In genomic region chr5:147485046-147485445, GRCh38 we compare ENCODE assay signal across 1 cellular context.
TF ChIP-seq lines count a peak whose summit lies in the region.

No MANE protein-coding gene starts in this region.

TF ChIP-seq in SK-N-SH treated with all-trans-retinoic acid at 6 μM for 48 hours, 23 proteins besides CTCF, POLR2A, EP300 and RAD21 (continued from another document):
- TF ChIP-seq ISL1 (CRISPR knock-in tag; IDR thresholded peaks at IDR 0.05) (no peak), ZNF8 (CRISPR knock-in tag; IDR thresholded peaks at IDR 0.05) (no peak), ESRRG (CRISPR knock-in tag; IDR thresholded peaks at IDR 0.05) (no peak), PPARA (CRISPR knock-in tag; IDR thresholded peaks at IDR 0.05; ENCODE audit: borderline replicate concordance) (no peak), OSR1 (CRISPR knock-in tag; IDR thresholded peaks at IDR 0.05) (no peak), ZC3H10 (CRISPR knock-in tag; IDR thresholded peaks at IDR 0.05) (no peak), TCF4 (CRISPR knock-in tag; IDR thresholded peaks at IDR 0.05; ENCODE audit: borderline replicate concordance) (no peak), TOX (CRISPR knock-in tag; IDR thresholded peaks at IDR 0.05; ENCODE audit: borderline replicate concordance) (no peak), POU6F1 (CRISPR knock-in tag; IDR thresholded peaks at IDR 0.05; ENCODE audit: borderline replicate concordance, low read depth) (no peak), BACH2 (CRISPR knock-in tag; IDR thresholded peaks at IDR 0.05; ENCODE audit: borderline replicate concordance) (no peak)
